Comparison of ENCODE assay signal across 38 cellular contexts in genomic region chr5:162217037-162217436, GRCh38.
"Had no signal": no experiment of that assay in that cellular context is flagged by ENCODE, and none has a peak within 500 bp of the region (broad histone marks: within the 10 kb centered on the region; RNA-seq: fewer than 3 reads in every experiment).

No MANE protein-coding gene starts in this region.

- H3K9me3 Mint-ChIP-seq: activated naive CD4-positive, alpha-beta T cell treated with anti-CD3 and anti-CD28 coated beads, Interleukin-2, amount 10 ng/mL, durations not matched to agents 7 days and 5 days; brain had no signal

- H3K4me3 ChIP-seq: adrenal gland, ascending aorta, body of pancreas, breast epithelium, cardiac muscle cell had no signal

- H3K27ac Mint-ChIP-seq: activated naive CD4-positive, alpha-beta T cell treated with anti-CD3 and anti-CD28 coated beads for 36 hours; activated naive CD4-positive, alpha-beta T cell treated with anti-CD3 and anti-CD28 coated beads, Interleukin-2, amount 10 ng/mL, durations not matched to agents 7 days and 5 days; activated naive CD4-positive, alpha-beta T cell treated with anti-CD3 and anti-CD28 coated beads, Interleukin-2, amount 50 U/mL, for 24 hours; activated naive CD4-positive, alpha-beta T cell treated with anti-CD3 and anti-CD28 coated beads, Interleukin-2, amount 50 U/mL, for 72 hours; activated naive CD8-positive, alpha-beta T cell; activated naive CD8-positive, alpha-beta T cell treated with anti-CD3 and anti-CD28 coated beads for 36 hours; activated naive CD8-positive, alpha-beta T cell treated with anti-CD3 and anti-CD28 coated beads, Interleukin-2, amount 10 ng/mL, durations not matched to agents 7 days and 5 days; activated naive CD8-positive, alpha-beta T cell treated with anti-CD3 and anti-CD28 coated beads, Interleukin-2, amount 50 U/mL, for 24 hours; activated T-cell treated with anti-CD3 and anti-CD28 coated beads, Interleukin-2, amount 50 U/mL, for 24 hours; activated T-cell treated with anti-CD3 and anti-CD28 coated beads, Interleukin-2, amount 50 U/mL, for 72 hours; activated T-helper 1 cell treated with anti-CD3 and anti-CD28 coated beads, Interleukin-12 subunit alpha, Interleukin-12 subunit beta, Interleukin-2, Interleukin-4 antibody, amounts not matched to agents 30 ng/mL and 10 ng/mL and 1 ng/mL, durations not matched to agents 14 hours and 24 hours and 36 hours; activated T-helper 17 cell treated with anti-CD3 and anti-CD28 coated beads, Interleukin-2, amount 50 U/mL, for 72 hours; activated T-helper 2 cell treated with anti-CD3 and anti-CD28 coated beads, Interferon-gamma antibody, Interleukin-2, Interleukin-4, amounts not matched to agents 10 μg/mL and 5 μg/mL and 100 μg/mL, durations not matched to agents 14 hours and 24 hours and 36 hours; brain had no signal

- DNase-seq: activated effector memory CD4-positive, alpha-beta T cell treated with anti-CD3 and anti-CD28 coated beads, Interleukin-2, amount 50 U/mL, for 16 hours; activated effector memory CD4-positive, alpha-beta T cell treated with Interleukin-2 at 50 U/mL for 16 hours; activated gamma-delta T cell; activated gamma-delta T cell treated with Interleukin-2 at 50 U/mL for 16 hours; activated naive CD4-positive, alpha-beta T cell; activated naive CD4-positive, alpha-beta T cell treated with anti-CD3 and anti-CD28 coated beads for 36 hours; activated naive CD4-positive, alpha-beta T cell treated with anti-CD3 and anti-CD28 coated beads, Interleukin-2, amount 10 ng/mL, durations not matched to agents 7 days and 5 days; activated naive CD4-positive, alpha-beta T cell treated with anti-CD3 and anti-CD28 coated beads, Interleukin-2, amount 50 U/mL, for 16 hours; activated naive CD4-positive, alpha-beta T cell treated with Interleukin-2 at 50 U/mL for 16 hours; activated naive CD8-positive, alpha-beta T cell treated with anti-CD3 and anti-CD28 coated beads for 36 hours; activated naive CD8-positive, alpha-beta T cell treated with anti-CD3 and anti-CD28 coated beads, Interleukin-2, amount 10 ng/mL, durations not matched to agents 7 days and 5 days; activated naive CD8-positive, alpha-beta T cell treated with anti-CD3 and anti-CD28 coated beads, Interleukin-2, amount 50 U/mL, for 24 hours; activated T-cell treated with anti-CD3 and anti-CD28 coated beads, Interleukin-2, amount 50 U/mL, for 1 hour; activated T-cell treated with anti-CD3 and anti-CD28 coated beads, Interleukin-2, amount 50 U/mL, for 24 hours; activated T-cell treated with anti-CD3 and anti-CD28 coated beads, Interleukin-2, amount 50 U/mL, for 4 hours; activated T-cell treated with anti-CD3 and anti-CD28 coated beads, Interleukin-2, amount 50 U/mL, for 48 hours; activated T-cell treated with anti-CD3 and anti-CD28 coated beads, Interleukin-2, amount 50 U/mL, for 72 hours; adrenal gland; amniotic stem cell; amygdala; anterior cingulate cortex; aorta; body of pancreas; brain microvascular endothelial cell; caudate nucleus; central memory CD4-positive, alpha-beta T cell; cerebellar nuclear complex had no signal

- ATAC-seq: activated naive CD4-positive, alpha-beta T cell treated with anti-CD3 and anti-CD28 coated beads, Interleukin-2, amount 50 U/mL, for 72 hours; activated naive CD8-positive, alpha-beta T cell treated with anti-CD3 and anti-CD28 coated beads, Interleukin-2, amount 50 U/mL, for 24 hours; activated T-cell treated with anti-CD3 and anti-CD28 coated beads, Interleukin-2, amount 50 U/mL, for 4 hours; activated T-cell treated with anti-CD3 and anti-CD28 coated beads, Interleukin-2, amount 50 U/mL, for 72 hours; activated T-helper 17 cell treated with anti-CD3 and anti-CD28 coated beads, Interleukin-2, amount 50 U/mL, for 72 hours; body of pancreas had no signal

- H3K27ac ChIP-seq: adrenal gland, ascending aorta, body of pancreas, brain microvascular endothelial cell, breast epithelium, cardiac muscle cell had no signal

- H3K27me3 Mint-ChIP-seq: activated naive CD4-positive, alpha-beta T cell treated with anti-CD3 and anti-CD28 coated beads, Interleukin-2, amount 10 ng/mL, durations not matched to agents 7 days and 5 days; activated naive CD4-positive, alpha-beta T cell treated with anti-CD3 and anti-CD28 coated beads, Interleukin-2, amount 50 U/mL, for 24 hours; activated naive CD8-positive, alpha-beta T cell; activated naive CD8-positive, alpha-beta T cell treated with anti-CD3 and anti-CD28 coated beads for 36 hours; activated naive CD8-positive, alpha-beta T cell treated with anti-CD3 and anti-CD28 coated beads, Interleukin-2, amount 10 ng/mL, durations not matched to agents 7 days and 5 days; activated naive CD8-positive, alpha-beta T cell treated with anti-CD3 and anti-CD28 coated beads, Interleukin-2, amount 50 U/mL, for 24 hours; activated T-cell treated with anti-CD3 and anti-CD28 coated beads, Interleukin-2, amount 50 U/mL, for 24 hours; activated T-helper 17 cell treated with anti-CD3 and anti-CD28 coated beads, Interleukin-2, amount 50 U/mL, for 72 hours; brain; central memory CD8-positive, alpha-beta T cell had no signal

- H3K36me3 Mint-ChIP-seq: activated naive CD4-positive, alpha-beta T cell treated with anti-CD3 and anti-CD28 coated beads, Interleukin-2, amount 10 ng/mL, durations not matched to agents 7 days and 5 days; activated naive CD4-positive, alpha-beta T cell treated with anti-CD3 and anti-CD28 coated beads, Interleukin-2, amount 50 U/mL, for 24 hours; activated naive CD4-positive, alpha-beta T cell treated with anti-CD3 and anti-CD28 coated beads, Interleukin-2, amount 50 U/mL, for 72 hours; activated naive CD8-positive, alpha-beta T cell; activated naive CD8-positive, alpha-beta T cell treated with anti-CD3 and anti-CD28 coated beads for 36 hours; activated naive CD8-positive, alpha-beta T cell treated with anti-CD3 and anti-CD28 coated beads, Interleukin-2, amount 10 ng/mL, durations not matched to agents 7 days and 5 days; brain had no signal

- H3K4me1 ChIP-seq: adrenal gland, ascending aorta, body of pancreas, breast epithelium had no signal

- H3K4me1 Mint-ChIP-seq: activated naive CD4-positive, alpha-beta T cell treated with anti-CD3 and anti-CD28 coated beads, Interleukin-2, amount 10 ng/mL, durations not matched to agents 7 days and 5 days; activated naive CD4-positive, alpha-beta T cell treated with anti-CD3 and anti-CD28 coated beads, Interleukin-2, amount 50 U/mL, for 24 hours; activated naive CD8-positive, alpha-beta T cell treated with anti-CD3 and anti-CD28 coated beads for 36 hours; activated naive CD8-positive, alpha-beta T cell treated with anti-CD3 and anti-CD28 coated beads, Interleukin-2, amount 10 ng/mL, durations not matched to agents 7 days and 5 days; activated naive CD8-positive, alpha-beta T cell treated with anti-CD3 and anti-CD28 coated beads, Interleukin-2, amount 50 U/mL, for 24 hours; activated T-helper 17 cell treated with anti-CD3 and anti-CD28 coated beads, Interleukin-2, amount 50 U/mL, for 72 hours; brain; central memory CD8-positive, alpha-beta T cell had no signal

- H3K27me3 ChIP-seq: adrenal gland, ascending aorta, body of pancreas, brain microvascular endothelial cell, breast epithelium, cardiac muscle cell had no signal

- H3K4me3 Mint-ChIP-seq: activated naive CD4-positive, alpha-beta T cell treated with anti-CD3 and anti-CD28 coated beads for 36 hours; activated naive CD4-positive, alpha-beta T cell treated with anti-CD3 and anti-CD28 coated beads, Interleukin-2, amount 10 ng/mL, durations not matched to agents 7 days and 5 days; activated naive CD4-positive, alpha-beta T cell treated with anti-CD3 and anti-CD28 coated beads, Interleukin-2, amount 50 U/mL, for 24 hours; activated naive CD8-positive, alpha-beta T cell; activated naive CD8-positive, alpha-beta T cell treated with anti-CD3 and anti-CD28 coated beads for 36 hours; activated naive CD8-positive, alpha-beta T cell treated with anti-CD3 and anti-CD28 coated beads, Interleukin-2, amount 10 ng/mL, durations not matched to agents 7 days and 5 days; activated naive CD8-positive, alpha-beta T cell treated with anti-CD3 and anti-CD28 coated beads, Interleukin-2, amount 50 U/mL, for 24 hours; activated T-cell treated with anti-CD3 and anti-CD28 coated beads, Interleukin-2, amount 50 U/mL, for 24 hours; activated T-cell treated with anti-CD3 and anti-CD28 coated beads, Interleukin-2, amount 50 U/mL, for 4 hours; activated T-cell treated with anti-CD3 and anti-CD28 coated beads, Interleukin-2, amount 50 U/mL, for 72 hours; activated T-helper 1 cell treated with anti-CD3 and anti-CD28 coated beads, Interleukin-12 subunit alpha, Interleukin-12 subunit beta, Interleukin-2, Interleukin-4 antibody, amounts not matched to agents 30 ng/mL and 10 ng/mL and 1 ng/mL, durations not matched to agents 14 hours and 24 hours and 36 hours; activated T-helper 17 cell treated with anti-CD3 and anti-CD28 coated beads, Interleukin-2, amount 50 U/mL, for 72 hours; brain; central memory CD8-positive, alpha-beta T cell had no signal

- H3K36me3 ChIP-seq: adrenal gland, ascending aorta, brain microvascular endothelial cell, breast epithelium, cardiac muscle cell had no signal

- H3K9me3 ChIP-seq: adrenal gland, ascending aorta, body of pancreas, breast epithelium had no signal
